In genomic region chr6:112429226-112429625, GRCh38 we compare ENCODE assay signal across 9 cellular contexts.
DNase-seq lines count a peak whose midpoint lies in the region; ATAC-seq and TF ChIP-seq lines count a peak whose summit lies in the region.
"Had no signal": no experiment of that assay in that cellular context is flagged by ENCODE, and none has a peak within 500 bp of the region (broad histone marks: within the 10 kb centered on the region; RNA-seq: fewer than 3 reads in every experiment).

No MANE protein-coding gene starts in this region.

- H3K36me3 Mint-ChIP-seq in WTC11, result no peaks in the 10 kb centered on the region

- H3K4me1 Mint-ChIP-seq in WTC11, result peaks cover 6% of the 10 kb centered on the region

- no peak overlapping the region for H3K4me3 Mint-ChIP-seq in WTC11

- DNase-seq in A172 (ENCODE audit: low spot score) (peak; percentile 5), H4 (ENCODE audit: low spot score) (peak; percentile 3), WTC11 (ENCODE audit: low spot score) (peak; percentile 27), glomerular visceral epithelial cell (ENCODE audit: extremely low spot score) (peak; percentile 13), RKO (ENCODE audit: low spot score) (no peak), foreskin melanocyte (no peak), GM03348 (ENCODE audit: low spot score) (no peak)

- peaks cover 10% of the 10 kb centered on the region for H3K9me3 Mint-ChIP-seq in WTC11

- peak; percentile 97 for ATAC-seq in WTC11
- ATAC-seq in GM19324 (IDR thresholded peaks at IDR 0.05; ENCODE audit: low FRiP score, unreplicated experiment), result no peak
- ATAC-seq: Right ventricle myocardium inferior had no signal

- CTCF ChIA-PET in WTC11 (lab: Charles Lee), result no interaction called here

- TF ChIP-seq CTCF in WTC11 (IDR thresholded peaks at IDR 0.05), result no peak

- H3K27ac Mint-ChIP-seq in WTC11, result peak overlapping the region; percentile 73; the same call in 1 of the 2 replicates

- H3K27me3 Mint-ChIP-seq in WTC11 (ENCODE audit: low read depth), result no peaks in the 10 kb centered on the region

- POLR2A ChIA-PET in WTC11 (lab: Charles Lee), result interaction anchor here (0.9 kb wide), 1 partner anchor 15 kb away, joined by 3 read pairs; no protein-coding TSS in a partner anchor

TF ChIP-seq in WTC11, 78 proteins besides CTCF, POLR2A, EP300 and RAD21:
- no peak for TF ChIP-seq ZNF121 (CRISPR knock-in tag; IDR thresholded peaks at IDR 0.05)
- TF ChIP-seq, protein P1, sequence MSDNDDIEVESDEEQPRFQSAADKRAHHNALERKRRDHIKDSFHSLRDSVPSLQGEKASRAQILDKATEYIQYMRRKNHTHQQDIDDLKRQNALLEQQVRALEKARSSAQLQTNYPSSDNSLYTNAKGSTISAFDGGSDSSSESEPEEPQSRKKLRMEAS (CRISPR knock-in tag; IDR thresholded peaks at IDR 0.05), result no peak
- TF ChIP-seq ETV6 (CRISPR knock-in tag; IDR thresholded peaks at IDR 0.05), result no peak
- TF ChIP-seq, protein P2, sequence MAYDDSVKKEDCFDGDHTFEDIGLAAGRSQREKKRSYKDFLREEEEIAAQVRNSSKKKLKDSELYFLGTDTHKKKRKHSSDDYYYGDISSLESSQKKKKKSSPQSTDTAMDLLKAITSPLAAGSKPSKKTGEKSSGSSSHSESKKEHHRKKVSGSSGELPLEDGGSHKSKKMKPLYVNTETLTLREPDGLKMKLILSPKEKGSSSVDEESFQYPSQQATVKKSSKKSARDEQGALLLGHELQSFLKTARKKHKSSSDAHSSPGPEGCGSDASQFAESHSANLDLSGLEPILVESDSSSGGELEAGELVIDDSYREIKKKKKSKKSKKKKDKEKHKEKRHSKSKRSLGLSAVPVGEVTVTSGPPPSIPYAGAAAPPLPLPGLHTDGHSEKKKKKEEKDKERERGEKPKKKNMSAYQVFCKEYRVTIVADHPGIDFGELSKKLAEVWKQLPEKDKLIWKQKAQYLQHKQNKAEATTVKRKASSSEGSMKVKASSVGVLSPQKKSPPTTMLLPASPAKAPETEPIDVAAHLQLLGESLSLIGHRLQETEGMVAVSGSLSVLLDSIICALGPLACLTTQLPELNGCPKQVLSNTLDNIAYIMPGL (CRISPR knock-in tag; IDR thresholded peaks at IDR 0.05), result no peak
- TF ChIP-seq TCF7 (CRISPR knock-in tag; IDR thresholded peaks at IDR 0.05; ENCODE audit: low read depth), result no peak
- TF ChIP-seq PRDM15 (CRISPR knock-in tag; IDR thresholded peaks at IDR 0.05), result peak; percentile 88
- TF ChIP-seq HMGA2 (CRISPR knock-in tag; IDR thresholded peaks at IDR 0.05), result no peak

Comparison
In these comparisons a context has a peak if more than half of its experiments do, and no peak if none do; other contexts are left out.
1. DNase-seq: peak in A172 (single experiment), H4 (single experiment), WTC11 (single experiment) and glomerular visceral epithelial cell (single experiment); none in RKO (single experiment), foreskin melanocyte (single experiment) and GM03348 (single experiment).